1 cellular context compared by ENCODE assay signal in genomic region chrX:2828404-2829065, GRCh38.
TF ChIP-seq lines count a peak whose summit lies in the region.

Gene GYG2, plus strand, starts transcription at chrX:2828930. Its CDS starts 1,259 bp downstream, at chrX:2830189.

TF ChIP-seq in K562, 482 proteins besides CTCF, POLR2A, EP300 and RAD21 (continued from another document):
- TF ChIP-seq ZBTB33 (CRISPR knock-in tag; IDR thresholded peaks at IDR 0.05) = peak; percentile 44; the same call in 1 of the 2 replicates
- peak; percentile 49; the same call in 1 of the 2 replicates for TF ChIP-seq POLR2G (IDR thresholded peaks at IDR 0.05; ENCODE audit: low read depth, low read length)
- no peak for TF ChIP-seq ETV6 (IDR thresholded peaks at IDR 0.05; ENCODE audit: borderline replicate concordance in 1 of 2, low read depth in 2 of 2, low read length in 1 of 2)
- TF ChIP-seq ETV6 (CRISPR knock-in tag; IDR thresholded peaks at IDR 0.05; ENCODE audit: borderline replicate concordance) = no peak
